10 cellular contexts compared by ENCODE assay signal in genomic region chr9:74500584-74500924, GRCh38. TPM values are rescaled to one million over a fixed set of nuclear protein-coding genes. Genes with fewer than 3 reads are reported as not detected.
A peak's percentile ranks its signal among the peaks of the same experiment; 100 is the strongest.
DNase-seq lines count a peak whose midpoint lies in the region; ATAC-seq and TF ChIP-seq lines count a peak whose summit lies in the region.
"Had no signal": no experiment of that assay in that cellular context is flagged by ENCODE, and none has a peak within 500 bp of the region (broad histone marks: within the 10 kb centered on the region; RNA-seq: fewer than 3 reads in every experiment).

No MANE protein-coding gene starts in this region.

- H3K79me2 ChIP-seq in OCI-LY7 (ENCODE audit: insufficient read depth, low read depth, low read length), result no peaks in the 10 kb centered on the region

- H3K4me1 Mint-ChIP-seq in stimulated activated memory B cell treated with anti-CD40 and anti-IgM and Interleukin-4, amounts not matched to agents 10 μg/mL and 1 μg/mL and 100 μg/mL, for 72 hours, result peaks cover 44% of the 10 kb centered on the region

- under 1% methylated on average over 13 of the region's 14 CpGs for WGBS in HUES64

- H3K9me3 Mint-ChIP-seq in stimulated activated memory B cell treated with anti-CD40 and anti-IgM and Interleukin-4, amounts not matched to agents 10 μg/mL and 1 μg/mL and 100 μg/mL, for 72 hours, result no peaks in the 10 kb centered on the region

- DNase-seq in lower lobe of right lung (no peak), NCI-H1930 (lab: John Stamatoyannopoulos, UW) (no peak), OCI-LY7 (ENCODE audit: low spot score) (no peak)
- DNase-seq: activated CD4-positive, alpha-beta T cell treated with anti-CD3 and anti-CD28 coated beads for 48 hours; NCI-H1048 had no signal

- intact Hi-C loops in lower lobe of right lung (cut with DNase I) (no loop called here), OCI-LY7 (cut with micrococcal nuclease; ENCODE audit: unreplicated experiment) (no loop called here)

- H2AFZ ChIP-seq in OCI-LY7 (ENCODE audit: low read length), result no peak overlapping the region

- H3K4me1 ChIP-seq in HUES64 (ENCODE audit: insufficient read depth, low read length), result 0 out of 2 replicates have a peak, but pooled peaks cover 16% of the 10 kb centered on the region
- H3K4me1 ChIP-seq in lower lobe of right lung, result peaks cover 34% of the 10 kb centered on the region
- peaks cover 29% of the 10 kb centered on the region for H3K4me1 ChIP-seq in stomach smooth muscle (ENCODE audit: control insufficient read depth, insufficient read depth, low read length)
- H3K4me1 ChIP-seq in OCI-LY7 (ENCODE audit: insufficient read depth, low read length, poor library complexity, severe bottlenecking), result no peaks in the 10 kb centered on the region

- no peak overlapping the region for H3K9ac ChIP-seq in HUES64 (ENCODE audit: low read depth, low read length)
- no peak overlapping the region for H3K9ac ChIP-seq in stomach smooth muscle (ENCODE audit: low read length in 2 of 2)

- POLR2A ChIA-PET in OCI-LY7 (lab: Charles Lee), result no interaction called here

- BruUV-seq in OCI-LY7 (replicated peaks; lab: Mats Ljungman, UMichigan), result no TSS peak

- H3K9me2 ChIP-seq in OCI-LY7 (ENCODE audit: insufficient read depth, low read length), result no peaks in the 10 kb centered on the region

- peaks cover 51% of the 10 kb centered on the region for H3K27me3 Mint-ChIP-seq in stimulated activated memory B cell treated with anti-CD40 and anti-IgM and Interleukin-4, amounts not matched to agents 10 μg/mL and 1 μg/mL and 100 μg/mL, for 72 hours

- H3K4me3 ChIP-seq in HUES64 (ENCODE audit: low read length), result peak overlapping the region; percentile 72
- peak overlapping the region; percentile 64 for H3K4me3 ChIP-seq in lower lobe of right lung
- H3K4me3 ChIP-seq in stomach smooth muscle (ENCODE audit: low read length in 2 of 2), result peak overlapping the region; percentile 55 to 88
- no peak overlapping the region for H3K4me3 ChIP-seq in OCI-LY7 (ENCODE audit: low read depth, low read length, poor library complexity, severe bottlenecking)
- H3K4me3 ChIP-seq: SK-N-MC had no signal

- no peaks in the 10 kb centered on the region for H3K36me3 ChIP-seq in HUES64 (ENCODE audit: insufficient read depth, low read length)
- H3K36me3 ChIP-seq in lower lobe of right lung, result no peaks in the 10 kb centered on the region
- no peaks in the 10 kb centered on the region for H3K36me3 ChIP-seq in stomach smooth muscle (ENCODE audit: control insufficient read depth in 2 of 2, insufficient read depth in 2 of 2, low read length in 2 of 2)
- H3K36me3 ChIP-seq in OCI-LY7 (ENCODE audit: insufficient read depth, low read length), result no peaks in the 10 kb centered on the region

- TF ChIP-seq CTCF in lower lobe of right lung (IDR thresholded peaks at IDR 0.05) (no peak), OCI-LY7 (conservative IDR thresholded peaks at IDR 0.05; ENCODE audit: low read length) (no peak)

- H3K27ac Mint-ChIP-seq in stimulated activated memory B cell treated with anti-CD40 and anti-IgM and Interleukin-4, amounts not matched to agents 10 μg/mL and 1 μg/mL and 100 μg/mL, for 72 hours, result no peak overlapping the region

- H4K20me1 ChIP-seq in OCI-LY7 (ENCODE audit: insufficient read depth, low read length), result no peaks in the 10 kb centered on the region

- H3K9me3 ChIP-seq in HUES64 (ENCODE audit: insufficient read depth, low read depth, low read length) (no peaks in the 10 kb centered on the region), lower lobe of right lung (no peaks in the 10 kb centered on the region), stomach smooth muscle (ENCODE audit: control insufficient read depth in 2 of 2, low read length in 2 of 2) (no peaks in the 10 kb centered on the region), OCI-LY7 (ENCODE audit: low read length) (no peaks in the 10 kb centered on the region)

- H3K27me3 ChIP-seq in HUES64 (ENCODE audit: insufficient read depth, low read length) (peaks cover 75% of the 10 kb centered on the region), lower lobe of right lung (ENCODE audit: low read depth) (peaks cover 46% of the 10 kb centered on the region), stomach smooth muscle (ENCODE audit: control insufficient read depth in 1 of 2, insufficient read depth in 2 of 2, low read length in 2 of 2) (peaks cover 21 to 31% of the 10 kb centered on the region in 2 donors)

- ATAC-seq in lower lobe of right lung, result no peak
- no peak for ATAC-seq in stimulated activated memory B cell treated with anti-CD40 and anti-IgM and Interleukin-4, amounts not matched to agents 10 μg/mL and 1 μg/mL and 100 μg/mL, for 72 hours

- no peaks in the 10 kb centered on the region for H3K36me3 Mint-ChIP-seq in stimulated activated memory B cell treated with anti-CD40 and anti-IgM and Interleukin-4, amounts not matched to agents 10 μg/mL and 1 μg/mL and 100 μg/mL, for 72 hours

- no peak overlapping the region for H3K4me3 Mint-ChIP-seq in stimulated activated memory B cell treated with anti-CD40 and anti-IgM and Interleukin-4, amounts not matched to agents 10 μg/mL and 1 μg/mL and 100 μg/mL, for 72 hours

- no peak overlapping the region for H3K4me2 ChIP-seq in OCI-LY7 (ENCODE audit: low read length)

- no peak overlapping the region for H3K27ac ChIP-seq in HUES64 (ENCODE audit: low read depth, low read length)
- H3K27ac ChIP-seq in cingulate gyrus (ENCODE audit: low read depth, low read length), result peak overlapping the region; percentile 35
- no peak overlapping the region for H3K27ac ChIP-seq in lower lobe of right lung
- no peak overlapping the region for H3K27ac ChIP-seq in stomach smooth muscle (ENCODE audit: low read length)
- H3K27ac ChIP-seq in OCI-LY7 (ENCODE audit: low read depth, low read length, poor library complexity, severe bottlenecking), result no peak overlapping the region
- H3K27ac ChIP-seq: SK-N-MC had no signal

- CTCF ChIA-PET in OCI-LY7 (lab: Charles Lee; ENCODE audit: unreplicated experiment), result no interaction called here

RNA-seq across cellular contexts. Expression of gene RORB, which starts 3.4 kb away (rescaled TPM):
- polyA plus RNA-seq in HUES64 (2013, experiment 1 of 2), result 1.3 TPM
- polyA plus RNA-seq in HUES64 (2013, experiment 2 of 2), result 1.1 TPM
- total RNA-seq in lower lobe of right lung (3.4 TPM), OCI-LY7 (2022) (not detected in 2 replicates)
- not detected in 2 replicates for total RNA-seq in OCI-LY7 (2014; rRNA removed; shearing (Covaris generic))
